Comparison of ENCODE assay signal across 9 cellular contexts in the genomic region with DNA sequence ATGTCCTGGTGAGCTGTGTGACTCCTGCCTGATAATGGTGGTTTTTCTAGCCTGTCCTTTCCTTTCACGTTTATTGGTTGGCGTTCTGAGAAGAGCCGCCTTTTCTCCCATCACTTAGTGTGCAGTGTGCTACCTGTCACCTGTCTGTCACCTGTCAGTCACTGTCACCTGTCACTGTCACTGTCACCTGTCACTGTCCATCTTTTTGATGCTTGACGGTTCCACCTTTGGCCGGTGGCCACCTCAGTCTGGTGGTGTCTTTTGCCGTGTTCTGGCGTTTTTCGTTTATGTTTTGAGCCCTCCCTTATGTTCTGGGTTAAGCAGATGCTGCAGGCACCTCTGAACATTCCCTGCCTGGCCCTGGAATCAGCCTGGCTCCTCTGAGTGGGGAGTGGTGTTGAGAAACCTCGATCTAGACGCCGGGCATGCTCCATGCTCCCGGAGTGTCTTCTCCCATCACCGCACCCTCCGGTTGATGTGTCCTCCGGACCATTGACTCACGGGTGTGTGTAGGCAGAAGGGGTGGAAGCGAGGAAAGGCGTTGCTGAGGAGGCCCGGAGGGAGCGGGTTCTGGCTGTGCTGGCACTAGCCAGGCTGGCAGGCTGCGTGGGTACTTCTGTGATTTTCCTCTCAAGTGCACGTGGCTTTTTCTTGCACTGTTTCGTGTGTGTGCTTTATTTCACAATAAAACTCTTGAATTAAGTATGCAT. TPM values are rescaled to one million over a fixed set of nuclear protein-coding genes. Genes with fewer than 3 reads are reported as not detected.
A peak's percentile ranks its signal among the peaks of the same experiment; 100 is the strongest.
DNase-seq lines count a peak whose midpoint lies in the region; ATAC-seq, FAIRE-seq and TF ChIP-seq lines count a peak whose summit lies in the region.
"Had no signal": no experiment of that assay in that cellular context is flagged by ENCODE, and none has a peak within 500 bp of the region (broad histone marks: within the 10 kb centered on the region; RNA-seq: fewer than 3 reads in every experiment).

No MANE protein-coding gene starts in this region.

- intact Hi-C loops in K562 (cut with micrococcal nuclease): loop anchor here (1.0 to 5.0 kb wide), 2 partner anchors 66 to 211 kb away; no protein-coding TSS in a partner anchor

- H3K9me1 ChIP-seq in K562 (ENCODE audit: control insufficient read depth, insufficient read depth, low read length): no peaks in the 10 kb centered on the region

- no peak overlapping the region for H2BK15ac ChIP-seq in mesenchymal stem cell (ENCODE audit: low read depth, poor library complexity, severe bottlenecking)

- TF ChIP-seq RAD21 in K562 (CRISPR knock-in tag; conservative IDR thresholded peaks at IDR 0.05 in 1 of 2, IDR thresholded peaks at IDR 0.05 in 1 of 2): no peak

- H3K36me3 ChIP-seq in ACC112 (ENCODE audit: insufficient read depth, low read length) (peaks cover 3% of the 10 kb centered on the region; the same call in 1 of the 2 replicates), K562 (ENCODE audit: control insufficient read depth, insufficient read depth, low read length) (peaks cover 28% of the 10 kb centered on the region; the same call in 2 of the 3 replicates), mesenchymal stem cell (ENCODE audit: control insufficient read depth in 1 of 2, insufficient read depth in 2 of 2, low read depth in 1 of 2, low read length in 2 of 2) (peaks cover 48 to 55% of the 10 kb centered on the region in 2 experiments)

- H3K4me1 ChIP-seq in ACC112 (ENCODE audit: control insufficient read depth, insufficient read depth, low read length, unreplicated experiment) (peaks cover 15% of the 10 kb centered on the region), K562 (replicated peaks in 1 of 2; ENCODE audit: control insufficient read depth in 2 of 2, insufficient read depth in 2 of 2, low read length in 2 of 2) (peaks cover 0 to 5% of the 10 kb centered on the region in 2 experiments; a peak in 3 of 5 replicates), mesenchymal stem cell (ENCODE audit: control insufficient read depth, insufficient read depth, low read depth, low read length) (peaks cover 23% of the 10 kb centered on the region)

- peak overlapping the region in 1 of 2 experiments; percentile 15 for H2BK12ac ChIP-seq in mesenchymal stem cell (ENCODE audit: low read length in 2 of 2)

- peaks cover 35% of the 10 kb centered on the region for H3K79me1 ChIP-seq in mesenchymal stem cell (replicated peaks; ENCODE audit: low read length, poor library complexity, severe bottlenecking)

- no peak overlapping the region for H2BK120ac ChIP-seq in mesenchymal stem cell (ENCODE audit: low read depth, low read length)

- H3K79me2 ChIP-seq in ACC112 (ENCODE audit: control insufficient read depth, insufficient read depth, low read length, unreplicated experiment): no peaks in the 10 kb centered on the region
- no peaks in the 10 kb centered on the region for H3K79me2 ChIP-seq in K562 (ENCODE audit: control insufficient read depth, insufficient read depth, low read length)

- H3K4me3 ChIP-seq in ACC112 (ENCODE audit: low read depth, low read length) (no peak overlapping the region), K562 (no peak overlapping the region), mesenchymal stem cell (ENCODE audit: insufficient read depth in 1 of 2, low read depth in 1 of 2, low read length in 2 of 2) (no peak overlapping the region)

- no peak overlapping the region for H3K14ac ChIP-seq in mesenchymal stem cell (ENCODE audit: low read length in 2 of 2)

- in situ Hi-C loops in K562 (cut with MboI): no loop called here

- H2AK5ac ChIP-seq in mesenchymal stem cell (ENCODE audit: low read length, severe bottlenecking): no peak overlapping the region

- no TSS peak for BruUV-seq in K562 (replicated peaks; lab: Mats Ljungman, UMichigan)

- no peak overlapping the region for H4K91ac ChIP-seq in mesenchymal stem cell (ENCODE audit: low read length)

- no peak overlapping the region for H4K8ac ChIP-seq in mesenchymal stem cell (ENCODE audit: low read length)

- TF ChIP-seq EP300 in K562 (IDR thresholded peaks at IDR 0.05; ENCODE audit: low read length): no peak

- no peak for FAIRE-seq in K562 (lab: Jason Lieb, UNC)

- H3K18ac ChIP-seq in mesenchymal stem cell (ENCODE audit: low read depth in 1 of 2, low read length in 2 of 2): no peak overlapping the region

- H4K20me1 ChIP-seq in K562 (replicated peaks; ENCODE audit: control insufficient read depth, insufficient read depth, low read length): no peaks in the 10 kb centered on the region

- H3K9ac ChIP-seq in K562 (ENCODE audit: insufficient read depth in 1 of 2, low read depth in 2 of 2, low read length in 2 of 2) (no peak overlapping the region), mesenchymal stem cell (ENCODE audit: low read length) (peak overlapping the region; percentile 34)

- H3K9me3 ChIP-seq in K562 (replicated peaks; ENCODE audit: control insufficient read depth, insufficient read depth, low read depth, low read length): no peaks in the 10 kb centered on the region
- H3K9me3 ChIP-seq in mesenchymal stem cell (ENCODE audit: control insufficient read depth, low read length): no peaks in the 10 kb centered on the region

- TF ChIP-seq POLR2A in K562 (conservative IDR thresholded peaks at IDR 0.05): no peak

- peak overlapping the region; percentile 87 for H3K27ac ChIP-seq in ACC112 (ENCODE audit: low read depth, low read length)
- no peak overlapping the region for H3K27ac ChIP-seq in K562 (ENCODE audit: extremely low read depth, low read depth, low read length)
- H3K27ac ChIP-seq in mesenchymal stem cell (ENCODE audit: low read length, poor library complexity, severe bottlenecking): no peak overlapping the region

- H3K4me2 ChIP-seq in K562 (ENCODE audit: insufficient read depth, low read length): no peak overlapping the region
- no peak overlapping the region for H3K4me2 ChIP-seq in mesenchymal stem cell (ENCODE audit: low read length, poor library complexity, severe bottlenecking)

- no peak overlapping the region for H3K4ac ChIP-seq in mesenchymal stem cell (ENCODE audit: low read depth in 1 of 2, low read length in 2 of 2)

- H2AFZ ChIP-seq in ACC112 (ENCODE audit: low read length, unreplicated experiment) (no peak overlapping the region), K562 (ENCODE audit: low read depth, low read length) (no peak overlapping the region), mesenchymal stem cell (ENCODE audit: low read depth, low read length) (no peak overlapping the region)

- H3K27me3 ChIP-seq in ACC112 (ENCODE audit: insufficient read depth, low read length) (no peaks in the 10 kb centered on the region), K562 (ENCODE audit: control insufficient read depth in 2 of 2, insufficient read depth in 2 of 2, low read length in 2 of 2) (no peaks in the 10 kb centered on the region), mesenchymal stem cell (ENCODE audit: control insufficient read depth in 1 of 2, insufficient read depth in 1 of 2, low read length in 2 of 2) (no peaks in the 10 kb centered on the region)

- CTCF ChIA-PET in K562 (lab: Yijun Ruan, JAX; ENCODE audit: low intra/inter-chr PET ratio): no interaction called here

- WGBS in K562 (ENCODE audit: insufficient coverage, low coverage, missing lambda C conversion rate): 79% methylated on average over 17 of the region's 23 CpGs
- WGBS in mesenchymal stem cell: 94% methylated on average over 20 of the region's 23 CpGs

- no peak overlapping the region for H2BK5ac ChIP-seq in mesenchymal stem cell (ENCODE audit: low read depth, low read length, poor library complexity, severe bottlenecking)

- no peak; a peak in 1 of 6 replicates for TF ChIP-seq CTCF in K562 (IDR thresholded peaks at IDR 0.05 in 2 of 3, conservative IDR thresholded peaks at IDR 0.05 in 1 of 3; ENCODE audit: insufficient read depth in 2 of 3, low read depth in 1 of 3, low read length in 3 of 3)

- DNase-seq in LHCN-M2 (ENCODE audit: low read depth) (peak; percentile 57), K562 (ENCODE audit: extremely low read depth in 1 of 4, low spot score in 3 of 4) (no peak), mesenchymal stem cell (no peak), epidermal melanocyte (ENCODE audit: insufficient read length, low spot score) (no peak), NCI-H2196 treated with DMSO at 0.1 percent for 48 hours (lab: John Stamatoyannopoulos, UW; ENCODE audit: unreplicated experiment) (no peak), DMS114 treated with DMSO at 0.1 percent for 48 hours (lab: John Stamatoyannopoulos, UW; ENCODE audit: unreplicated experiment) (no peak)
- DNase-seq: stimulated activated CD4-positive, alpha-beta T cell treated with anti-CD3 and anti-CD28 coated beads, Interleukin-2, amount 100 ng/mL, for 24 hours had no signal

- no peak overlapping the region for H3K23ac ChIP-seq in mesenchymal stem cell (ENCODE audit: low read length in 2 of 2)

- POLR2A ChIA-PET in K562 (lab: Yijun Ruan, JAX): interaction anchor here (0.7 to 0.8 kb wide), 2 partner anchors 13 to 139 kb away, joined by 4 read pairs; no protein-coding TSS in a partner anchor

- no peak for ATAC-seq in K562
- no peak for ATAC-seq in GM19452 (IDR thresholded peaks at IDR 0.05; ENCODE audit: unreplicated experiment)

RNA-seq across cellular contexts. Expression of a gene that starts 20.7 kb away (rescaled TPM):
- total RNA-seq in LHCN-M2 (2014; rRNA removed) (108 and 132 TPM in 2 replicates), K562 (2014; rRNA removed) (78.1 and 81.1 TPM in 2 replicates), K562 (2014; rRNA removed; fragmentation: Illumina TruSeq; extraction: Trizol) (26.5 and 31.9 TPM in 2 replicates), K562 (2015; rRNA removed; fragmentation: Illumina TruSeq; extraction: Trizol) (47.9 and 55.3 TPM in 2 replicates), K562 (2021) (83.3 and 85.0 TPM in 2 replicates)
- 107 TPM for polyA plus RNA-seq in LHCN-M2 (2012)
- 57.7 and 95.5 TPM in 2 replicates for total RNA-seq in K562 (2011; cell fraction: chromatin; rRNA removed; ENCODE audit: low replicate concordance)
- total RNA-seq in K562 (2011; cell fraction: nucleolus; rRNA removed): 74.7 and 77.5 TPM in 2 replicates
- total RNA-seq in K562 (2011; cell fraction: nucleoplasm; rRNA removed): 86.8 and 106 TPM in 2 replicates
- polyA plus RNA-seq in K562 (2011; rRNA removed) (51.2 and 51.8 TPM in 2 replicates), K562 (2014; fragmentation: Illumina TruSeq; extraction: Trizol) (43.4 and 50.3 TPM in 2 replicates), K562 (2014; fragmentation: Nextera tagmentation; extraction: Ambion mirVana) (10 to 100 TPM in 1 of 2 experiments, 1 to 10 TPM in 1; 8.2 to 20.4 TPM), K562 (2014; rRNA removed) (68.7 and 79.5 TPM in 2 replicates)
- polyA plus RNA-seq in K562 (2011; cell fraction: cytosol; rRNA removed): 45.7 and 67.7 TPM in 2 replicates
- 49.7 and 59.0 TPM in 2 replicates for polyA plus RNA-seq in K562 (2011; cell fraction: nucleus; rRNA removed)
- 49.1 and 64.7 TPM in 2 replicates for polyA plus RNA-seq in K562 (2012)
- polyA minus RNA-seq in K562 (2011; rRNA and poly(A)+ RNA removed): 9.9 and 12.3 TPM in 2 replicates
- polyA minus RNA-seq in K562 (2011; cell fraction: cytosol; rRNA and poly(A)+ RNA removed): 22.5 and 22.9 TPM in 2 replicates
- polyA minus RNA-seq in K562 (2011; cell fraction: nucleus; rRNA and poly(A)+ RNA removed): 12.9 and 17.8 TPM in 2 replicates
- 20.3 TPM for polyA plus RNA-seq in mesenchymal stem cell (2013, experiment 1 of 2)
- polyA plus RNA-seq in mesenchymal stem cell (2013, experiment 2 of 2): 20.5 TPM

RNA-seq across cellular contexts. Expression of a gene that starts 28.4 kb away (rescaled TPM):
- total RNA-seq in LHCN-M2 (2014; rRNA removed) (68.9 and 99.8 TPM in 2 replicates), K562 (2014; rRNA removed) (32.1 and 45.3 TPM in 2 replicates), K562 (2014; rRNA removed; fragmentation: Illumina TruSeq; extraction: Trizol) (28.9 and 36.3 TPM in 2 replicates), K562 (2015; rRNA removed; fragmentation: Illumina TruSeq; extraction: Trizol) (28.5 and 35.6 TPM in 2 replicates), K562 (2021) (51.7 and 54.9 TPM in 2 replicates)
- polyA plus RNA-seq in LHCN-M2 (2012): 77.6 TPM
- total RNA-seq in K562 (2011; cell fraction: chromatin; rRNA removed; ENCODE audit: low replicate concordance): 190 and 391 TPM in 2 replicates
- total RNA-seq in K562 (2011; cell fraction: nucleolus; rRNA removed): 192 and 201 TPM in 2 replicates
- total RNA-seq in K562 (2011; cell fraction: nucleoplasm; rRNA removed): 147 and 161 TPM in 2 replicates
- polyA plus RNA-seq in K562 (2011; rRNA removed) (58.8 and 75.1 TPM in 2 replicates), K562 (2014; fragmentation: Illumina TruSeq; extraction: Trizol) (49.6 and 55.9 TPM in 2 replicates), K562 (2014; fragmentation: Nextera tagmentation; extraction: Ambion mirVana) (10 to 100 TPM in 1 of 2 experiments, 1 to 10 TPM in 1; 5.9 to 13.2 TPM), K562 (2014; rRNA removed) (47.1 and 58.1 TPM in 2 replicates)
- 53.1 and 78.3 TPM in 2 replicates for polyA plus RNA-seq in K562 (2011; cell fraction: cytosol; rRNA removed)
- 238 and 272 TPM in 2 replicates for polyA plus RNA-seq in K562 (2011; cell fraction: nucleus; rRNA removed)
- polyA plus RNA-seq in K562 (2012): 49.9 and 50.6 TPM in 2 replicates
- polyA minus RNA-seq in K562 (2011; rRNA and poly(A)+ RNA removed): 46.1 and 62.6 TPM in 2 replicates
- polyA minus RNA-seq in K562 (2011; cell fraction: cytosol; rRNA and poly(A)+ RNA removed): 34.6 and 38.6 TPM in 2 replicates
- 46.6 and 70.8 TPM in 2 replicates for polyA minus RNA-seq in K562 (2011; cell fraction: nucleus; rRNA and poly(A)+ RNA removed)
- 50.1 TPM for polyA plus RNA-seq in mesenchymal stem cell (2013, experiment 1 of 2)
- polyA plus RNA-seq in mesenchymal stem cell (2013, experiment 2 of 2): 44.5 TPM

RNA-seq across cellular contexts. Expression of a gene that starts 28.9 kb away (rescaled TPM):
- total RNA-seq in LHCN-M2 (2014; rRNA removed) (59.4 and 63.5 TPM in 2 replicates), K562 (2014; rRNA removed) (56.2 and 79.2 TPM in 2 replicates), K562 (2014; rRNA removed; fragmentation: Illumina TruSeq; extraction: Trizol) (16.5 and 26.3 TPM in 2 replicates), K562 (2015; rRNA removed; fragmentation: Illumina TruSeq; extraction: Trizol) (50.1 and 50.5 TPM in 2 replicates), K562 (2021) (60.9 and 65.9 TPM in 2 replicates)
- 48.1 TPM for polyA plus RNA-seq in LHCN-M2 (2012)
- 16.6 and 44.7 TPM in 2 replicates for total RNA-seq in K562 (2011; cell fraction: chromatin; rRNA removed; ENCODE audit: low replicate concordance)
- 27.8 and 36.2 TPM in 2 replicates for total RNA-seq in K562 (2011; cell fraction: nucleolus; rRNA removed)
- 21.6 and 23.1 TPM in 2 replicates for total RNA-seq in K562 (2011; cell fraction: nucleoplasm; rRNA removed)
- polyA plus RNA-seq in K562 (2011; rRNA removed) (25.6 and 33.3 TPM in 2 replicates), K562 (2014; fragmentation: Illumina TruSeq; extraction: Trizol) (44.1 and 73.5 TPM in 2 replicates), K562 (2014; fragmentation: Nextera tagmentation; extraction: Ambion mirVana) (1 to 10 TPM; 8.6 to 9.2 TPM), K562 (2014; rRNA removed) (43.9 and 49.2 TPM in 2 replicates)
- polyA plus RNA-seq in K562 (2011; cell fraction: cytosol; rRNA removed): 32.2 and 65.6 TPM in 2 replicates
- polyA plus RNA-seq in K562 (2011; cell fraction: nucleus; rRNA removed): 19.3 and 26.4 TPM in 2 replicates
- polyA plus RNA-seq in K562 (2012): 42.1 and 45.0 TPM in 2 replicates
- polyA minus RNA-seq in K562 (2011; rRNA and poly(A)+ RNA removed): 14.2 and 18.5 TPM in 2 replicates
- 25.8 and 30.1 TPM in 2 replicates for polyA minus RNA-seq in K562 (2011; cell fraction: cytosol; rRNA and poly(A)+ RNA removed)
- 12.4 and 12.9 TPM in 2 replicates for polyA minus RNA-seq in K562 (2011; cell fraction: nucleus; rRNA and poly(A)+ RNA removed)
- 43.7 TPM for polyA plus RNA-seq in mesenchymal stem cell (2013, experiment 1 of 2)
- 43.3 TPM for polyA plus RNA-seq in mesenchymal stem cell (2013, experiment 2 of 2)

RNA-seq across cellular contexts. Expression of a gene that starts 36.0 kb away (rescaled TPM):
- total RNA-seq in LHCN-M2 (2014; rRNA removed): 22.2 and 24.7 TPM in 2 replicates
- 16.3 TPM for polyA plus RNA-seq in LHCN-M2 (2012)
- 115 and 209 TPM in 2 replicates for total RNA-seq in K562 (2011; cell fraction: chromatin; rRNA removed; ENCODE audit: low replicate concordance)
- 112 and 114 TPM in 2 replicates for total RNA-seq in K562 (2011; cell fraction: nucleolus; rRNA removed)
- total RNA-seq in K562 (2011; cell fraction: nucleoplasm; rRNA removed): 67.4 and 95.2 TPM in 2 replicates
- 28.7 and 30.5 TPM in 2 replicates for total RNA-seq in K562 (2014; rRNA removed)
- 23.2 and 27.9 TPM in 2 replicates for total RNA-seq in K562 (2014; rRNA removed; fragmentation: Illumina TruSeq; extraction: Trizol)
- 26.9 and 28.4 TPM in 2 replicates for total RNA-seq in K562 (2015; rRNA removed; fragmentation: Illumina TruSeq; extraction: Trizol)
- 25.1 and 27.5 TPM in 2 replicates for total RNA-seq in K562 (2021)
- 32.0 and 37.2 TPM in 2 replicates for polyA plus RNA-seq in K562 (2011; rRNA removed)
- polyA plus RNA-seq in K562 (2011; cell fraction: cytosol; rRNA removed): 27.3 and 27.8 TPM in 2 replicates
- polyA plus RNA-seq in K562 (2011; cell fraction: nucleus; rRNA removed): 77.4 and 82.1 TPM in 2 replicates
- 23.3 and 29.6 TPM in 2 replicates for polyA plus RNA-seq in K562 (2012)
- 21.9 and 23.2 TPM in 2 replicates for polyA plus RNA-seq in K562 (2014; fragmentation: Illumina TruSeq; extraction: Trizol)
- polyA plus RNA-seq in K562 (2014; fragmentation: Nextera tagmentation; extraction: Ambion mirVana): 10 to 100 TPM; 10.4 to 13.2 TPM
- polyA plus RNA-seq in K562 (2014; rRNA removed): 53.3 and 73.4 TPM in 2 replicates
- 33.2 and 34.8 TPM in 2 replicates for polyA minus RNA-seq in K562 (2011; rRNA and poly(A)+ RNA removed)
- polyA minus RNA-seq in K562 (2011; cell fraction: cytosol; rRNA and poly(A)+ RNA removed): 17.5 and 22.4 TPM in 2 replicates
- 22.6 and 23.5 TPM in 2 replicates for polyA minus RNA-seq in K562 (2011; cell fraction: nucleus; rRNA and poly(A)+ RNA removed)
- polyA plus RNA-seq in mesenchymal stem cell (2013, experiment 1 of 2): 11.3 TPM
- polyA plus RNA-seq in mesenchymal stem cell (2013, experiment 2 of 2): 11.4 TPM
